Comparison of ENCODE assay signal across 9 cellular contexts in the genomic region with DNA sequence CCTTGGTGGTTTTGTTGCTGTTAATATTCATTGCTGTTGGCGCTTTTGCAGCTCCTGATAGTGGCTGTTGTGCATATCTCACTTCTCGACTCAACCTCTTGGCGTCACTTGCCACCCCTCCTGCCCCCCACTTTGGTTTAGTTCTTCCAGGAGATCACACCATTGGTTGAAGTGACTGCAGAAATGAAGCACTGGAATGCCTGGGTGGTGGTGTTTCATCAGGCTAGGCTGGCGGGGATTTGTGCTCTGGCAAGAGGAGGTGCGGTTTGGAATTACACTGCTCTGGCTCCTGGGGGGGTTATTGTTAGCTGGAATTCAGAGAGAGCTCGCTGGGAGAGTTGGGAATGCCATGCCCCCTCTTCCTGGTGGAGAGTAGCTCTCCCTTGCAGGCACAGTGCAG. TPM values are rescaled to one million over a fixed set of nuclear protein-coding genes. Genes with fewer than 3 reads are reported as not detected.
DNase-seq lines count a peak whose midpoint lies in the region; ATAC-seq and TF ChIP-seq lines count a peak whose summit lies in the region.
"Had no signal": no experiment of that assay in that cellular context is flagged by ENCODE, and none has a peak within 500 bp of the region (broad histone marks: within the 10 kb centered on the region; RNA-seq: fewer than 3 reads in every experiment).

No MANE protein-coding gene starts in this region.

- TF ChIP-seq POLR2A in gastroesophageal sphincter (IDR thresholded peaks at IDR 0.05) = no peak

- DNase-seq in EL (peak; percentile 67), retinal pigment epithelial cell (ENCODE audit: low read depth) (peak; percentile 72), midbrain (lab: John Stamatoyannopoulos, UW) (no peak)
- DNase-seq: MV-4-11 had no signal

- no peak for TF ChIP-seq CTCF in VCaP (conservative IDR thresholded peaks at IDR 0.05)
- TF ChIP-seq CTCF in gastroesophageal sphincter (IDR thresholded peaks at IDR 0.05) = no peak
- no peak for TF ChIP-seq CTCF in retinal pigment epithelial cell (conservative IDR thresholded peaks at IDR 0.05; ENCODE audit: low read depth, low read length)

- TF ChIP-seq EP300 in gastroesophageal sphincter (IDR thresholded peaks at IDR 0.05) = no peak

- peak overlapping the region in 1 of 2 donors; percentile 29 for H3K4me3 ChIP-seq in gastroesophageal sphincter
- peak overlapping the region; percentile 4 for H3K4me3 ChIP-seq in retinal pigment epithelial cell (ENCODE audit: low read length)

- H3K27me3 ChIP-seq in gastroesophageal sphincter = no peaks in the 10 kb centered on the region

- ATAC-seq in gastroesophageal sphincter (no peak), GM21526 (IDR thresholded peaks at IDR 0.05; ENCODE audit: low FRiP score, unreplicated experiment) (no peak), HG03571 (IDR thresholded peaks at IDR 0.05; ENCODE audit: unreplicated experiment) (no peak), HG02973 (IDR thresholded peaks at IDR 0.05; ENCODE audit: unreplicated experiment) (no peak)

- WGBS in gastroesophageal sphincter (ENCODE audit: low coverage in 1 of 2), 2 donors = 17 to 24% methylated on average over 3 to 5 of the region's 6 CpGs

- H3K4me1 ChIP-seq in gastroesophageal sphincter = peaks cover 22 to 100% (median 90%) of the 10 kb centered on the region in 3 donors

- no peaks in the 10 kb centered on the region for H3K9me3 ChIP-seq in gastroesophageal sphincter

- H3K36me3 ChIP-seq in gastroesophageal sphincter = no peaks in the 10 kb centered on the region

- H3K27ac ChIP-seq in VCaP = peak overlapping the region; percentile 26
- H3K27ac ChIP-seq in gastroesophageal sphincter = peak overlapping the region; percentile 32 to 98 (median 78)

RNA-seq across cellular contexts. Expression of gene PRRC2B, which starts 11.5 kb away (rescaled TPM):
- total RNA-seq in gastroesophageal sphincter = 100 to 1,000 TPM; 102 to 198 (median 108) TPM
